In genomic region chr9:2227468-2227867, GRCh38 we compare ENCODE assay signal across 14 cellular contexts.
DNase-seq lines count a peak whose midpoint lies in the region; ATAC-seq, FAIRE-seq and TF ChIP-seq lines count a peak whose summit lies in the region.
"Had no signal": no experiment of that assay in that cellular context is flagged by ENCODE, and none has a peak within 500 bp of the region (broad histone marks: within the 10 kb centered on the region; RNA-seq: fewer than 3 reads in every experiment).

No MANE protein-coding gene starts in this region.

- DNase-seq in H54 (ENCODE audit: insufficient read length, low spot score), result no peak
- DNase-seq in WTC11 (ENCODE audit: low spot score), result no peak
- peak; percentile 48 for DNase-seq in skeletal muscle cell (ENCODE audit: low read depth)
- no peak for DNase-seq in NCI-H1092 treated with DMSO at 0.1 percent for 48 hours (lab: John Stamatoyannopoulos, UW)
- no peak for DNase-seq in SHP77 treated with DMSO at 0.1 percent for 48 hours (lab: John Stamatoyannopoulos, UW)
- DNase-seq in NCI-H2081 (lab: John Stamatoyannopoulos, UW), result no peak
- DNase-seq: activated CD4-positive, alpha-beta T cell treated with anti-CD3 and anti-CD28 coated beads, Interleukin-2, amount 50 U/mL, for 1 hour; central memory CD4-positive, alpha-beta T cell; immature natural killer cell; NCI-H2107; PC-3 had no signal

- H3K4me3 ChIP-seq in gastroesophageal sphincter, result no peak overlapping the region
- H3K4me3 ChIP-seq in skeletal muscle cell (ENCODE audit: low read depth, low read length), result no peak overlapping the region
- H3K4me3 ChIP-seq: suprapubic skin had no signal

- TF ChIP-seq EP300 in gastroesophageal sphincter (IDR thresholded peaks at IDR 0.05), result no peak

- 80% methylated on average over 3 of the region's 3 CpGs; no CpG with 5 or more reads in 1 of the 2 donors for WGBS in gastroesophageal sphincter (ENCODE audit: low coverage in 1 of 2), 2 donors

- POLR2A ChIA-PET in WTC11 (lab: Charles Lee), result no interaction called here

- no peak for TF ChIP-seq POLR2A in H54 (IDR thresholded peaks at IDR 0.05; ENCODE audit: low read depth, low read length)
- TF ChIP-seq POLR2A in gastroesophageal sphincter (IDR thresholded peaks at IDR 0.05), result no peak

- H3K27me3 ChIP-seq in gastroesophageal sphincter, result no peaks in the 10 kb centered on the region
- H3K27me3 ChIP-seq: suprapubic skin had no signal

- CTCF ChIA-PET in WTC11 (lab: Charles Lee), result interaction anchor here (1.2 to 2.4 kb wide), 2 partner anchors 14 to 46 kb away, joined by 4 to 7 read pairs; no protein-coding TSS in a partner anchor

- H3K27ac ChIP-seq in gastroesophageal sphincter, result peak overlapping the region in 1 of 4 donors; percentile 24
- H3K27ac ChIP-seq: suprapubic skin had no signal

- H3K9me3 ChIP-seq in gastroesophageal sphincter, result no peaks in the 10 kb centered on the region
- H3K9me3 ChIP-seq: suprapubic skin had no signal

- no peak for TF ChIP-seq CTCF in WTC11 (IDR thresholded peaks at IDR 0.05)
- TF ChIP-seq CTCF in gastroesophageal sphincter (IDR thresholded peaks at IDR 0.05), result no peak

- peaks cover 2% of the 10 kb centered on the region; the same call in 1 of the 2 replicates for H3K27me3 Mint-ChIP-seq in WTC11 (ENCODE audit: low read depth)

- peaks cover 36% of the 10 kb centered on the region for H3K36me3 Mint-ChIP-seq in WTC11
- H3K36me3 Mint-ChIP-seq: immature natural killer cell had no signal

- H3K4me3 Mint-ChIP-seq in WTC11, result no peak overlapping the region
- H3K4me3 Mint-ChIP-seq: immature natural killer cell had no signal

- no peaks in the 10 kb centered on the region for H3K36me3 ChIP-seq in gastroesophageal sphincter
- H3K36me3 ChIP-seq: suprapubic skin had no signal

- peaks cover 28% of the 10 kb centered on the region for H3K4me1 Mint-ChIP-seq in WTC11

- H3K27ac Mint-ChIP-seq in WTC11, result peak overlapping the region; percentile 36
- H3K27ac Mint-ChIP-seq: activated T-helper 2 cell treated with anti-CD3 and anti-CD28 coated beads, Interferon-gamma antibody, Interleukin-2, Interleukin-4, amounts not matched to agents 10 μg/mL and 5 μg/mL and 100 μg/mL, durations not matched to agents 14 hours and 24 hours and 36 hours; immature natural killer cell had no signal

- FAIRE-seq in H54 (lab: Jason Lieb, UNC), result peak; percentile 41

- H3K9me3 Mint-ChIP-seq in WTC11, result peaks cover 34% of the 10 kb centered on the region
- H3K9me3 Mint-ChIP-seq: activated T-helper 2 cell treated with anti-CD3 and anti-CD28 coated beads, Interferon-gamma antibody, Interleukin-2, Interleukin-4, amounts not matched to agents 10 μg/mL and 5 μg/mL and 100 μg/mL, durations not matched to agents 14 hours and 24 hours and 36 hours had no signal

- H3K4me1 ChIP-seq in gastroesophageal sphincter, result no peaks in the 10 kb centered on the region
- H3K4me1 ChIP-seq: suprapubic skin had no signal

- no peak; the same call in none of the 2 replicates for ATAC-seq in WTC11
- peak; percentile 80 for ATAC-seq in gastroesophageal sphincter
- ATAC-seq: PC-3 had no signal

TF ChIP-seq in WTC11, 78 proteins besides CTCF, POLR2A, EP300 and RAD21:
- TF ChIP-seq GABPB1 (CRISPR knock-in tag; IDR thresholded peaks at IDR 0.05), result peak; percentile 91
- TF ChIP-seq STAT6 (CRISPR knock-in tag; conservative IDR thresholded peaks at IDR 0.05; ENCODE audit: low read depth), result no peak
- TF ChIP-seq NFYB (CRISPR knock-in tag; conservative IDR thresholded peaks at IDR 0.05; ENCODE audit: low read depth), result 0 out of 2 replicates have a peak, but pooled peaks have one; percentile 21
- TF ChIP-seq USF2 (CRISPR knock-in tag; IDR thresholded peaks at IDR 0.05), result peak; percentile 33; the same call in 1 of the 2 replicates
